8 cellular contexts compared by ENCODE assay signal in the genomic region with DNA sequence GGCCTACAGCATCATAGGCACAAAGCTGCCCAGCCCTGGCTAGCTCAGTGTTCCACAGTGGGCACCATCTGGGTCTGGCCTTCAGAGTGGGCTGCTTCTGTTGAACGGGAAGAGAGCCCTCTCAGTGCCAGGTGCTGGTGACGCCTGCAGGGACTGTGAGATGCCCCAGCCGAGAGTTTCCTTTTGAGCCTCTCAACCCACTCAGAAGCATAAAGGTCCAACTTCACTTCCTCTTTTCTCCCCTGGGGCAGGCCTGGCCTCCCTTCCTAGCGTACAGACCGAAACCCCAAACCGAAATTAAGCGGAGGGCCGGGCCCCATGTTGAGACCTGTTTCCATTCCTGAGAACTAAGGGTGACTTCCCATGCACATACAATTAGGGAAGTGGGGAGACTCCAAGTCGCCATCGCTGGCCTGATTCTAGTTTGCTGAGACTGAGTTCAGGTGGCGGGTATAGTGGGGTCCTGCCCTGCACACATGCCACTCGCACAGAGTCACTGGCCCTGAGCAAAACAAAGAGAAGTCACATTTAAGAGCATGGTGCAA. TPM values are rescaled to one million over a fixed set of nuclear protein-coding genes. Genes with fewer than 3 reads are reported as not detected.
A peak's percentile ranks its signal among the peaks of the same experiment; 100 is the strongest.
DNase-seq lines count a peak whose midpoint lies in the region; ATAC-seq and TF ChIP-seq lines count a peak whose summit lies in the region.

No MANE protein-coding gene starts in this region.

- peak; percentile 71 for DNase-seq in activated CD8-positive, alpha-beta memory T cell treated with anti-CD3 and anti-CD28 coated beads for 24 hours
- no peak for DNase-seq in activated CD8-positive, alpha-beta memory T cell treated with anti-CD3 and anti-CD28 coated beads, Interleukin-2, amount 50 U/mL, for 4 hours
- DNase-seq in SKM-1 treated with dmso at 0.1 percent for 144 hours (lab: John Stamatoyannopoulos, UW; ENCODE audit: unreplicated experiment) (peak; percentile 92), medulla oblongata (ENCODE audit: extremely low spot score) (peak; percentile 69), ecto neural progenitor cell (ENCODE audit: low spot score) (no peak), NCI-H345 treated with DMSO at 0.1 percent for 48 hours (lab: John Stamatoyannopoulos, UW; ENCODE audit: unreplicated experiment) (no peak), osteocyte (ENCODE audit: extremely low spot score, unreplicated experiment) (no peak)

- H3K36me3 Mint-ChIP-seq in osteocyte (ENCODE audit: unreplicated experiment), result peaks cover 20% of the 10 kb centered on the region

- no peak overlapping the region for H3K4me3 Mint-ChIP-seq in osteocyte (ENCODE audit: unreplicated experiment)

- no peaks in the 10 kb centered on the region for H3K9me3 Mint-ChIP-seq in osteocyte (ENCODE audit: unreplicated experiment)

- peak; percentile 63 for ATAC-seq in HG02973 (IDR thresholded peaks at IDR 0.05; ENCODE audit: unreplicated experiment)

- no peak for TF ChIP-seq CTCF in osteocyte (IDR thresholded peaks at IDR 0.05)

- no peaks in the 10 kb centered on the region for H3K27me3 Mint-ChIP-seq in osteocyte (ENCODE audit: unreplicated experiment)

- H3K27ac Mint-ChIP-seq in osteocyte (ENCODE audit: unreplicated experiment), result no peak overlapping the region

- H3K4me1 Mint-ChIP-seq in osteocyte (ENCODE audit: unreplicated experiment), result peaks cover 5% of the 10 kb centered on the region

RNA-seq across cellular contexts. Expression of gene RAB8A, which starts 6.9 kb away (rescaled TPM):
- total RNA-seq in osteocyte, result 55.9 and 61.1 TPM in 2 replicates

RNA-seq across cellular contexts. Expression of gene HSH2D, which starts 24.9 kb away (rescaled TPM):
- not detected in 2 replicates for total RNA-seq in osteocyte

RNA-seq across cellular contexts. Expression of gene TPM4, which starts 42.3 kb away (rescaled TPM):
- 663 and 687 TPM in 2 replicates for total RNA-seq in osteocyte

RNA-seq across cellular contexts. Expression of gene CIB3, which starts 54.8 kb away (rescaled TPM):
- not detected in 2 replicates for total RNA-seq in osteocyte

Comparison
In these comparisons a context has a peak if more than half of its experiments do, and no peak if none do; other contexts are left out.
1. DNase-seq: peak in activated CD8-positive, alpha-beta memory T cell treated with anti-CD3 and anti-CD28 coated beads for 24 hours (single experiment), SKM-1 treated with dmso at 0.1 percent for 144 hours (single experiment) and medulla oblongata (single experiment); none in activated CD8-positive, alpha-beta memory T cell treated with anti-CD3 and anti-CD28 coated beads, Interleukin-2, amount 50 U/mL, for 4 hours (single experiment), ecto neural progenitor cell (single experiment), NCI-H345 treated with DMSO at 0.1 percent for 48 hours (single experiment) and osteocyte (single experiment).